17 cellular contexts compared by ENCODE assay signal in genomic region chr3:45975696-45976095, GRCh38. TPM values are rescaled to one million over a fixed set of nuclear protein-coding genes. Genes with fewer than 3 reads are reported as not detected.
A peak's percentile ranks its signal among the peaks of the same experiment; 100 is the strongest.
DNase-seq lines count a peak whose midpoint lies in the region; ATAC-seq and TF ChIP-seq lines count a peak whose summit lies in the region.
"Had no signal": no experiment of that assay in that cellular context is flagged by ENCODE, and none has a peak within 500 bp of the region (broad histone marks: within the 10 kb centered on the region; RNA-seq: fewer than 3 reads in every experiment).

No MANE protein-coding gene starts in this region.

- peaks cover 90% of the 10 kb centered on the region for H3K4me1 Mint-ChIP-seq in activated CD8-positive, alpha-beta T cell treated with anti-CD3 and anti-CD28 coated beads, Interleukin-2, amount 10 ng/mL, durations not matched to agents 7 days and 5 days (ENCODE audit: low read depth)
- no peaks in the 10 kb centered on the region for H3K4me1 Mint-ChIP-seq in H9

- H3K4me3 Mint-ChIP-seq in activated CD8-positive, alpha-beta T cell treated with anti-CD3 and anti-CD28 coated beads, Interleukin-2, amount 10 ng/mL, durations not matched to agents 7 days and 5 days = no peak overlapping the region
- no peak overlapping the region for H3K4me3 Mint-ChIP-seq in H9
- H3K4me3 Mint-ChIP-seq: type B pancreatic cell had no signal

- no peak overlapping the region for H2BK20ac ChIP-seq in H9 (ENCODE audit: low read depth, low read length, poor library complexity, severe bottlenecking)

- H3T11ph ChIP-seq in H9 (ENCODE audit: low read length) = no peak overlapping the region

- TF ChIP-seq POLR2A in upper lobe of left lung (IDR thresholded peaks at IDR 0.05) = no peak

- no peak overlapping the region for H2BK12ac ChIP-seq in H9 (ENCODE audit: insufficient read length, low read depth, low read length)

- no peak overlapping the region for H4K5ac ChIP-seq in H9 (ENCODE audit: insufficient read length, low read depth, low read length)

- peaks cover 3% of the 10 kb centered on the region for H4K20me1 ChIP-seq in H9 (ENCODE audit: control insufficient read depth, insufficient read depth, insufficient read length)

- H3K4me2 ChIP-seq in H9 (ENCODE audit: insufficient read depth, insufficient read length, low read length) = no peak overlapping the region

- WGBS in upper lobe of left lung, 2 donors = 57 to 66% methylated on average over 5 of the region's 5 CpGs
- no CpG with 5 or more reads among the region's 5 CpGs for WGBS in H9 (ENCODE audit: extremely low coverage, insufficient read length, low lambda C conversion rate)

- H3K4me3 ChIP-seq in mucosa of rectum (ENCODE audit: low read length in 2 of 2) = no peak overlapping the region
- no peak overlapping the region for H3K4me3 ChIP-seq in upper lobe of left lung
- H3K4me3 ChIP-seq: lower lobe of right lung had no signal

- H3K27me3 ChIP-seq in mucosa of rectum (ENCODE audit: control insufficient read depth in 2 of 2, insufficient read depth in 2 of 2, low read length in 2 of 2) (no peaks in the 10 kb centered on the region), upper lobe of left lung (no peaks in the 10 kb centered on the region), H9 (ENCODE audit: insufficient read depth, low read length) (no peaks in the 10 kb centered on the region)

- H3K79me2 ChIP-seq in H9 (ENCODE audit: insufficient read depth, low read length) = no peaks in the 10 kb centered on the region

- H3K18ac ChIP-seq in H9 (ENCODE audit: insufficient read length, low read depth, low read length) = no peak overlapping the region

- no peaks in the 10 kb centered on the region for H3K9me3 Mint-ChIP-seq in activated CD8-positive, alpha-beta T cell treated with anti-CD3 and anti-CD28 coated beads, Interleukin-2, amount 10 ng/mL, durations not matched to agents 7 days and 5 days (ENCODE audit: insufficient read depth)
- no peaks in the 10 kb centered on the region for H3K9me3 Mint-ChIP-seq in H9
- H3K9me3 Mint-ChIP-seq: type B pancreatic cell had no signal

- no peak overlapping the region for H2AK5ac ChIP-seq in H9 (ENCODE audit: insufficient read length, low read length)

- H3K36me3 ChIP-seq in mucosa of rectum (ENCODE audit: control insufficient read depth in 2 of 2, insufficient read depth in 2 of 2, low read length in 2 of 2) = peaks cover 22 to 35% of the 10 kb centered on the region in 2 donors
- H3K36me3 ChIP-seq in upper lobe of left lung = peaks cover 4 to 82% (median 20%) of the 10 kb centered on the region in 4 donors

- H3K27me3 Mint-ChIP-seq in activated CD8-positive, alpha-beta T cell treated with anti-CD3 and anti-CD28 coated beads, Interleukin-2, amount 10 ng/mL, durations not matched to agents 7 days and 5 days (ENCODE audit: low read depth) = no peaks in the 10 kb centered on the region
- no peaks in the 10 kb centered on the region for H3K27me3 Mint-ChIP-seq in H9 (ENCODE audit: low read depth)
- H3K27me3 Mint-ChIP-seq: type B pancreatic cell had no signal

- H3K9me3 ChIP-seq in mucosa of rectum (ENCODE audit: control insufficient read depth in 2 of 2, low read length in 2 of 2) (no peaks in the 10 kb centered on the region), upper lobe of left lung (no peaks in the 10 kb centered on the region), H9 (ENCODE audit: control insufficient read depth, low read depth, low read length) (no peaks in the 10 kb centered on the region)
- H3K9me3 ChIP-seq: lower lobe of right lung had no signal

- peaks cover 89% of the 10 kb centered on the region for H3K36me3 Mint-ChIP-seq in activated CD8-positive, alpha-beta T cell treated with anti-CD3 and anti-CD28 coated beads, Interleukin-2, amount 10 ng/mL, durations not matched to agents 7 days and 5 days (ENCODE audit: low read depth)
- H3K36me3 Mint-ChIP-seq in H9 (ENCODE audit: insufficient read depth in 1 of 3, low read depth in 3 of 3) = peaks cover 13 to 73% (median 65%) of the 10 kb centered on the region in 3 experiments; a peak in 6 of 7 replicates

- H2BK15ac ChIP-seq in H9 (ENCODE audit: low read depth, low read length) = no peak overlapping the region

- in situ Hi-C loops in KBM-7 (cut with MboI; ENCODE audit: low pct_unique_long_range_greater_than_20kb, low sequenced_read_pairs) = no loop called here

- no peak overlapping the region for H2AFZ ChIP-seq in H9 (ENCODE audit: low read length)

- no peaks in the 10 kb centered on the region for H3K23me2 ChIP-seq in H9 (ENCODE audit: insufficient read length, low read depth, low read length, poor library complexity, severe bottlenecking)

- H3K14ac ChIP-seq in H9 (ENCODE audit: insufficient read depth, low read length) = no peak overlapping the region

- H3K27ac Mint-ChIP-seq in activated CD8-positive, alpha-beta T cell treated with anti-CD3 and anti-CD28 coated beads, Interleukin-2, amount 10 ng/mL, durations not matched to agents 7 days and 5 days = peak overlapping the region; percentile 74
- no peak overlapping the region for H3K27ac Mint-ChIP-seq in H9
- H3K27ac Mint-ChIP-seq: type B pancreatic cell had no signal

- TF ChIP-seq EP300 in upper lobe of left lung (IDR thresholded peaks at IDR 0.05) = no peak

- H3K4ac ChIP-seq in H9 (ENCODE audit: low read depth, low read length) = no peak overlapping the region

- H3K4me1 ChIP-seq in mucosa of rectum (ENCODE audit: control insufficient read depth in 2 of 2, insufficient read depth in 2 of 2, low read length in 2 of 2) (peaks cover 10 to 25% of the 10 kb centered on the region in 2 donors), upper lobe of left lung (peaks cover 13 to 54% (median 27%) of the 10 kb centered on the region in 4 donors), H9 (ENCODE audit: insufficient read depth, low read length) (no peaks in the 10 kb centered on the region)

- H3K23ac ChIP-seq in H9 (ENCODE audit: insufficient read length, low read depth, low read length) = no peak overlapping the region

- H2BK120ac ChIP-seq in H9 (ENCODE audit: low read depth, low read length, poor library complexity, severe bottlenecking) = no peak overlapping the region

- POLR2A ChIA-PET in activated CD8-positive, alpha-beta T cell treated with anti-CD3 and anti-CD28 coated beads, Interleukin-2, amount 10 ng/mL, durations not matched to agents 7 days and 5 days (lab: Charles Lee) = interaction anchor here (1.0 to 2.9 kb wide), 4 partner anchors 10 to 25 kb away, joined by 5 to 16 read pairs (median 8); no protein-coding TSS in a partner anchor

- H2BK5ac ChIP-seq in H9 (ENCODE audit: insufficient read length, low read length) = no peak overlapping the region

- peak overlapping the region; percentile 5 to 42 for H3K27ac ChIP-seq in mucosa of rectum (ENCODE audit: low read depth in 2 of 2, low read length in 2 of 2)
- H3K27ac ChIP-seq in upper lobe of left lung = peak overlapping the region in 3 of 4 donors; percentile 30 to 56 (median 41)
- no peak overlapping the region for H3K27ac ChIP-seq in H9 (ENCODE audit: insufficient read length, low read depth, low read length)

- ATAC-seq in activated CD8-positive, alpha-beta T cell treated with anti-CD3 and anti-CD28 coated beads, Interleukin-2, amount 10 ng/mL, durations not matched to agents 7 days and 5 days = no peak
- no peak for ATAC-seq in upper lobe of left lung (ENCODE audit: low FRiP score in 2 of 2)
- ATAC-seq: lower lobe of right lung had no signal

- H4K91ac ChIP-seq in H9 (ENCODE audit: insufficient read length, low read depth, low read length) = no peak overlapping the region

- H3K9ac ChIP-seq in mucosa of rectum (ENCODE audit: low read depth in 1 of 2, low read length in 2 of 2) (no peak overlapping the region), H9 (ENCODE audit: extremely low read depth, insufficient read length, low read length) (no peak overlapping the region)

- CTCF ChIA-PET in activated CD8-positive, alpha-beta T cell treated with anti-CD3 and anti-CD28 coated beads, Interleukin-2, amount 10 ng/mL, durations not matched to agents 7 days and 5 days (lab: Charles Lee) = interaction anchor here (1.0 to 5.0 kb wide), 7 partner anchors 10 to 37 kb away, joined by 3 to 36 read pairs (median 4); partner anchors contain the start of gene CXCR6

- peak; percentile 77 for DNase-seq in activated effector memory CD4-positive, alpha-beta T cell treated with anti-CD3 and anti-CD28 coated beads, Interleukin-2, amount 50 U/mL, for 16 hours
- no peak for DNase-seq in activated effector memory CD4-positive, alpha-beta T cell treated with Interleukin-2 at 50 U/mL for 16 hours
- no peak for DNase-seq in activated CD8-positive, alpha-beta T cell treated with anti-CD3 and anti-CD28 coated beads, Interleukin-2, amount 10 ng/mL, durations not matched to agents 7 days and 5 days
- DNase-seq in upper lobe of left lung (no peak), HT-29 (ENCODE audit: low spot score) (no peak), H9 (no peak), KBM-7 (no peak)
- DNase-seq: GDM1, H7, lower lobe of right lung, NCI-H2081 treated with DMSO at 0.1 percent for 48 hours, NCI-H526 had no signal

- no peak overlapping the region for H3K56ac ChIP-seq in H9 (ENCODE audit: insufficient read length, low read depth, low read length)

- no peak for TF ChIP-seq CTCF in upper lobe of left lung (IDR thresholded peaks at IDR 0.05)
- TF ChIP-seq CTCF in H9 (conservative IDR thresholded peaks at IDR 0.05) = no peak

- H4K8ac ChIP-seq in H9 (replicated peaks; ENCODE audit: insufficient read length, low read depth, low read length) = no peak overlapping the region

- H3K79me1 ChIP-seq in H9 (ENCODE audit: insufficient read depth, low read depth, low read length, poor library complexity, severe bottlenecking) = no peaks in the 10 kb centered on the region

RNA-seq across cellular contexts. Expression of gene FYCO1, which starts 19.9 kb away (rescaled TPM):
- 10 to 100 TPM; 16.6 to 19.5 TPM for total RNA-seq in activated CD8-positive, alpha-beta T cell treated with anti-CD3 and anti-CD28 coated beads, Interleukin-2, amount 10 ng/mL, durations not matched to agents 7 days and 5 days
- total RNA-seq in upper lobe of left lung (10 to 100 TPM; 37.5 to 84.9 (median 45.3) TPM), H9 (2021) (10.4 and 10.6 TPM in 2 replicates)
- total RNA-seq in HT-29 (2014; rRNA removed; shearing (Covaris generic)) = 8.5 and 9.7 TPM in 2 replicates

RNA-seq across cellular contexts. Expression of gene CXCR6, which starts 32.4 kb away (rescaled TPM):
- 10 to 100 TPM; 26.5 to 27.6 TPM for total RNA-seq in activated CD8-positive, alpha-beta T cell treated with anti-CD3 and anti-CD28 coated beads, Interleukin-2, amount 10 ng/mL, durations not matched to agents 7 days and 5 days
- total RNA-seq in upper lobe of left lung (10 to 100 TPM in 1 of 6 donors, 1 to 10 TPM in 5; 2.1 to 10.2 (median 3.0) TPM), H9 (2021) (not detected in 2 replicates)
- total RNA-seq in HT-29 (2014; rRNA removed; shearing (Covaris generic)) = not detected in 2 replicates
- total RNA-seq: epithelial cell of proximal tubule, glomerular endothelial cell, H7, renal cortical epithelial cell had no signal

RNA-seq across cellular contexts. Expression of gene XCR1, which starts 51.6 kb away (rescaled TPM):
- not detected for total RNA-seq in activated CD8-positive, alpha-beta T cell treated with anti-CD3 and anti-CD28 coated beads, Interleukin-2, amount 10 ng/mL, durations not matched to agents 7 days and 5 days
- total RNA-seq in upper lobe of left lung = under 1 TPM in 4 of 6 donors, not detected in 2; 0.15 to 0.47 (median 0.28) TPM
- not detected in 2 replicates for total RNA-seq in HT-29 (2014; rRNA removed; shearing (Covaris generic))
- total RNA-seq in H9 (2021) = not detected in 2 replicates
- total RNA-seq: epithelial cell of proximal tubule, glomerular endothelial cell, H7, renal cortical epithelial cell had no signal
